Comparison of ENCODE assay signal across 25 cellular contexts in genomic region chr14:105228562-105228961, GRCh38. TPM values are rescaled to one million over a fixed set of nuclear protein-coding genes. Genes with fewer than 3 reads are reported as not detected.
A peak's percentile ranks its signal among the peaks of the same experiment; 100 is the strongest.
DNase-seq lines count a peak whose midpoint lies in the region; ATAC-seq and TF ChIP-seq lines count a peak whose summit lies in the region.
"Had no signal": no experiment of that assay in that cellular context is flagged by ENCODE, and none has a peak within 500 bp of the region (broad histone marks: within the 10 kb centered on the region; RNA-seq: fewer than 3 reads in every experiment).

No MANE protein-coding gene starts in this region.

- TF ChIP-seq CTCF in heart right ventricle (IDR thresholded peaks at IDR 0.05) (no peak), nephron progenitor cell (IDR thresholded peaks at IDR 0.05) (no peak), smooth muscle cell (IDR thresholded peaks at IDR 0.05; ENCODE audit: borderline replicate concordance, insufficient read depth, poor library complexity, severe bottlenecking) (no peak)

- ATAC-seq in heart right ventricle (peak in 6 of 8 donors; percentile 34 to 62 (median 46)), left cardiac atrium (peak; percentile 23 to 47)
- no peak for ATAC-seq in stimulated activated naive CD8-positive, alpha-beta T cell treated with anti-CD3 and anti-CD28 coated beads, Interleukin-15, Interleukin-2, amounts not matched to agents 100 U/mL and 50 U/mL, for 24 hours
- ATAC-seq: HCT116, HepG2, K562 had no signal

- no peaks in the 10 kb centered on the region for H3F3A ChIP-seq in smooth muscle cell (ENCODE audit: low read depth)

- H3K9ac ChIP-seq in smooth muscle cell (ENCODE audit: low read depth), result no peak overlapping the region
- H3K9ac ChIP-seq: BLaER1 had no signal

- intact Hi-C loops in heart right ventricle (cut with DNase I), result no loop called here
- intact Hi-C loops in cardiac septum (cut with DNase I), result no loop called here
- intact Hi-C loops in left cardiac atrium (cut with DNase I), result no loop called here

- no peaks in the 10 kb centered on the region for H3K4me1 ChIP-seq in heart right ventricle
- no peaks in the 10 kb centered on the region for H3K4me1 ChIP-seq in smooth muscle cell (ENCODE audit: low read depth)

- 58 to 61% methylated on average over 17 of the region's 17 CpGs for WGBS in heart right ventricle, 2 donors
- 94% methylated on average over 17 of the region's 17 CpGs for WGBS in smooth muscle cell (ENCODE audit: low lambda C conversion rate)

- no peaks in the 10 kb centered on the region for H3K9me3 Mint-ChIP-seq in nephron progenitor cell
- H3K9me3 Mint-ChIP-seq: CD4-positive, CD25-positive, alpha-beta regulatory T cell had no signal

- H3K4me2 ChIP-seq in smooth muscle cell, result no peak overlapping the region
- H3K4me2 ChIP-seq: BLaER1 had no signal

- no peaks in the 10 kb centered on the region for H3K27me3 Mint-ChIP-seq in nephron progenitor cell (ENCODE audit: low read depth, poor library complexity)
- H3K27me3 Mint-ChIP-seq: CD4-positive, CD25-positive, alpha-beta regulatory T cell had no signal

- H3K4me3 Mint-ChIP-seq in nephron progenitor cell, result no peak overlapping the region
- H3K4me3 Mint-ChIP-seq: CD4-positive, CD25-positive, alpha-beta regulatory T cell had no signal

- H4K20me1 ChIP-seq in smooth muscle cell (ENCODE audit: low read depth), result no peaks in the 10 kb centered on the region

- H3K9me3 ChIP-seq in heart right ventricle, result no peaks in the 10 kb centered on the region
- no peaks in the 10 kb centered on the region for H3K9me3 ChIP-seq in smooth muscle cell (replicated peaks; ENCODE audit: low read depth)
- H3K9me3 ChIP-seq: SJSA1 had no signal

- no peak overlapping the region for H3K27ac ChIP-seq in heart right ventricle
- no peak overlapping the region for H3K27ac ChIP-seq in smooth muscle cell (ENCODE audit: low read depth)
- H3K27ac ChIP-seq: BLaER1, SJSA1 had no signal

- peak overlapping the region; percentile 42 for H3K27ac Mint-ChIP-seq in nephron progenitor cell

- H2AFZ ChIP-seq in smooth muscle cell (ENCODE audit: low read depth), result no peak overlapping the region

- H3K36me3 Mint-ChIP-seq in nephron progenitor cell (ENCODE audit: low read depth), result peaks cover 29% of the 10 kb centered on the region

- DNase-seq in heart right ventricle, result no peak
- no peak for DNase-seq in cardiac septum (ENCODE audit: low spot score)
- DNase-seq in left cardiac atrium, result no peak
- no peak for DNase-seq in nephron progenitor cell
- no peak for DNase-seq in stimulated activated naive CD8-positive, alpha-beta T cell treated with anti-CD3 and anti-CD28 coated beads, Interleukin-15, Interleukin-2, amounts not matched to agents 100 U/mL and 50 U/mL, for 24 hours
- DNase-seq in SK-N-DZ (ENCODE audit: low spot score), result no peak
- DNase-seq in smooth muscle cell (lab: John Stamatoyannopoulos, UW; ENCODE audit: unreplicated experiment), result no peak
- DNase-seq: CD4-positive, CD25-positive, alpha-beta regulatory T cell; DMS153; DND-41; GOT3; Kasumi-1; MV-4-11; NCI-H1105; NCI-H1436 treated with DMSO at 0.1 percent for 48 hours; NCI-H187 treated with DMSO at 0.1 percent for 48 hours; NCI-H2107; NCI-H524; NCI-H774 had no signal

- no peaks in the 10 kb centered on the region for H3K27me3 ChIP-seq in heart right ventricle
- no peaks in the 10 kb centered on the region for H3K27me3 ChIP-seq in smooth muscle cell (ENCODE audit: low read depth)
- H3K27me3 ChIP-seq: BLaER1, SJSA1 had no signal

- no peaks in the 10 kb centered on the region for H3K4me1 Mint-ChIP-seq in nephron progenitor cell

- H3K36me3 ChIP-seq in heart right ventricle (peaks cover 0 to 54% (median 22%) of the 10 kb centered on the region in 9 donors), smooth muscle cell (ENCODE audit: low read depth) (no peaks in the 10 kb centered on the region)

- H3K4me3 ChIP-seq in heart right ventricle (no peak overlapping the region), smooth muscle cell (no peak overlapping the region)
- H3K4me3 ChIP-seq: BLaER1, K562, SJSA1 had no signal

- H3K79me2 ChIP-seq in smooth muscle cell (ENCODE audit: low read depth), result no peaks in the 10 kb centered on the region

RNA-seq across cellular contexts. Expression of gene BTBD6, which starts 19.8 kb away (rescaled TPM):
- total RNA-seq in heart right ventricle (10 to 100 TPM; 28.1 to 49.7 (median 32.2) TPM), cardiac septum (34.9 TPM), left cardiac atrium (10 to 100 TPM; 37.7 to 42.7 TPM), smooth muscle cell (22.7 and 27.0 TPM in 2 replicates)
- polyA plus RNA-seq in heart right ventricle (10 to 100 TPM; 40.9 to 58.2 TPM), smooth muscle cell (40.3 and 41.8 TPM in 2 replicates)
- 16.6 and 23.0 TPM in 2 replicates for polyA plus RNA-seq in SK-N-DZ (2014; cell fraction: cytosol; rRNA removed)
- 31.2 and 39.8 TPM in 2 replicates for polyA plus RNA-seq in SK-N-DZ (2014; cell fraction: nucleus; rRNA removed)
- total RNA-seq: A172, HepG2, K562 had no signal
- polyA plus RNA-seq: HepG2, K562 had no signal

RNA-seq across cellular contexts. Expression of gene NUDT14, which starts 47.5 kb away (rescaled TPM):
- total RNA-seq in heart right ventricle (10 to 100 TPM; 18.9 to 33.9 (median 29.6) TPM), cardiac septum (27.1 TPM), left cardiac atrium (10 to 100 TPM; 25.9 to 29.1 TPM), smooth muscle cell (7.9 and 9.5 TPM in 2 replicates)
- polyA plus RNA-seq in heart right ventricle (10 to 100 TPM; 15.1 to 31.1 TPM), smooth muscle cell (30.7 and 45.6 TPM in 2 replicates)
- polyA plus RNA-seq in SK-N-DZ (2014; cell fraction: cytosol; rRNA removed), result 5.6 and 8.3 TPM in 2 replicates
- polyA plus RNA-seq in SK-N-DZ (2014; cell fraction: nucleus; rRNA removed), result 3.4 and 6.4 TPM in 2 replicates

RNA-seq across cellular contexts. Expression of gene JAG2, which starts 60.0 kb away (rescaled TPM):
- total RNA-seq in heart right ventricle (10 to 100 TPM; 18.5 to 42.4 (median 26.3) TPM), cardiac septum (36.7 TPM), left cardiac atrium (10 to 100 TPM; 22.4 to 25.5 TPM), smooth muscle cell (5.8 and 7.6 TPM in 2 replicates)
- polyA plus RNA-seq in heart right ventricle (10 to 100 TPM; 23.7 to 45.5 TPM), smooth muscle cell (5.0 and 10.0 TPM in 2 replicates)
- 1.1 and 1.9 TPM in 2 replicates for polyA plus RNA-seq in SK-N-DZ (2014; cell fraction: cytosol; rRNA removed)
- polyA plus RNA-seq in SK-N-DZ (2014; cell fraction: nucleus; rRNA removed), result 8.2 and 9.0 TPM in 2 replicates
